Comparison of ENCODE assay signal across 1 cellular context in genomic region chr5:16411235-16411634, GRCh38.
TF ChIP-seq lines count a peak whose summit lies in the region.

No MANE protein-coding gene starts in this region.

TF ChIP-seq in H1, 55 proteins besides CTCF, POLR2A, EP300 and RAD21 (continued from another document):
- TF ChIP-seq ZNF274 (IDR thresholded peaks at IDR 0.05; ENCODE audit: borderline replicate concordance, extremely low read depth, low read length): no peak
